8 cellular contexts compared by ENCODE assay signal in genomic region chr17:44071198-44071520, GRCh38. TPM values are rescaled to one million over a fixed set of nuclear protein-coding genes. Genes with fewer than 3 reads are reported as not detected.
DNase-seq lines count a peak whose midpoint lies in the region; ATAC-seq and TF ChIP-seq lines count a peak whose summit lies in the region.

No MANE protein-coding gene starts in this region.

- H3K4me2 ChIP-seq in PC-3 (ENCODE audit: low read length), result peak overlapping the region; percentile 88
- peak overlapping the region; percentile 65 for H3K4me2 ChIP-seq in trophoblast cell (ENCODE audit: low read length)

- no peaks in the 10 kb centered on the region for H3K27me3 Mint-ChIP-seq in endodermal cell (ENCODE audit: insufficient read depth)

- no peaks in the 10 kb centered on the region for H3K9me3 Mint-ChIP-seq in endodermal cell

- H3K18ac ChIP-seq in trophoblast cell (ENCODE audit: low read length), result peak overlapping the region; percentile 84

- H3K27me3 ChIP-seq in PC-3 (ENCODE audit: low read length) (no peaks in the 10 kb centered on the region), endodermal cell (ENCODE audit: control insufficient read depth, insufficient read depth, low read length, poor library complexity, severe bottlenecking) (no peaks in the 10 kb centered on the region), trophoblast cell (ENCODE audit: insufficient read depth, low read length) (no peaks in the 10 kb centered on the region)

- intact Hi-C loops in PC-3 (cut with micrococcal nuclease), result loop anchor here (2.0 to 10.0 kb wide), 2 partner anchors 68 to 114 kb away; partner anchors contain the start of gene TMUB2

- peak overlapping the region; percentile 70 for H3K4me3 ChIP-seq in PC-3 (ENCODE audit: low read length)
- peak overlapping the region; percentile 83 for H3K4me3 ChIP-seq in endodermal cell (ENCODE audit: low read length)
- H3K4me3 ChIP-seq in trophoblast cell (ENCODE audit: low read depth, low read length), result peak overlapping the region; percentile 70

- POLR2A ChIA-PET in PC-3 (lab: Charles Lee; ENCODE audit: unreplicated experiment), result interaction anchor here (0.6 kb wide), 1 partner anchor 39 kb away, joined by 4 read pairs; no protein-coding TSS in a partner anchor
- POLR2A ChIA-PET in GM10248 (lab: Yijun Ruan, JAX), result interaction anchor here (0.9 kb wide), 1 partner anchor 16 kb away, joined by 3 read pairs; no protein-coding TSS in a partner anchor

- WGBS in endodermal cell (ENCODE audit: insufficient coverage in 1 of 2, insufficient read length in 1 of 2), 2 experiments, result 0 to 1% methylated on average over 2 to 3 of the region's 3 CpGs
- WGBS in trophoblast cell (ENCODE audit: extremely low coverage, insufficient coverage, insufficient read length), result no CpG with 5 or more reads among the region's 3 CpGs

- CTCF ChIA-PET in PC-3 (lab: Charles Lee) (interaction anchor here (0.8 kb wide), 1 partner anchor 45 kb away, joined by 3 read pairs; no protein-coding TSS in a partner anchor), GM10248 (lab: Yijun Ruan, JAX) (interaction anchor here (0.8 to 1.2 kb wide), 2 partner anchors 14 to 58 kb away, joined by 3 read pairs; no protein-coding TSS in a partner anchor)

- no peaks in the 10 kb centered on the region for H4K20me1 ChIP-seq in PC-3 (ENCODE audit: low read length)

- peaks cover 26% of the 10 kb centered on the region for H3K4me1 ChIP-seq in PC-3 (ENCODE audit: insufficient read depth, low read length)
- H3K4me1 ChIP-seq in endodermal cell (ENCODE audit: control insufficient read depth, insufficient read depth, low read length), result peaks cover 3% of the 10 kb centered on the region
- H3K4me1 ChIP-seq in trophoblast cell (ENCODE audit: control insufficient read depth in 1 of 2, insufficient read depth in 2 of 2, low read length in 2 of 2), result peaks cover 4 to 6% of the 10 kb centered on the region in 2 experiments

- peak overlapping the region; percentile 80 for H4K12ac ChIP-seq in trophoblast cell (ENCODE audit: low read depth, low read length)

- peak overlapping the region; percentile 83 for H3K14ac ChIP-seq in trophoblast cell (ENCODE audit: low read length)

- H3K27ac ChIP-seq in PC-3 (ENCODE audit: low read length) (peak overlapping the region; percentile 85), endodermal cell (ENCODE audit: low read depth, low read length) (peak overlapping the region; percentile 92), trophoblast cell (ENCODE audit: low read depth, low read length) (peak overlapping the region; percentile 91)

- H3K9me3 ChIP-seq in PC-3 (ENCODE audit: low read length), result no peaks in the 10 kb centered on the region
- H3K9me3 ChIP-seq in endodermal cell (ENCODE audit: control insufficient read depth, low read length), result no peaks in the 10 kb centered on the region
- no peaks in the 10 kb centered on the region for H3K9me3 ChIP-seq in trophoblast cell (ENCODE audit: insufficient read depth, low read depth, low read length)

- peak overlapping the region; percentile 8 for H2AK5ac ChIP-seq in trophoblast cell (ENCODE audit: low read length)

- H3K4ac ChIP-seq in trophoblast cell (ENCODE audit: low read depth, low read length), result peak overlapping the region; percentile 18

- peak overlapping the region; percentile 93 for H3K27ac Mint-ChIP-seq in endodermal cell

- ATAC-seq in GM18873 (IDR thresholded peaks at IDR 0.05; ENCODE audit: low FRiP score, unreplicated experiment) (peak; percentile 11), PC-3 (no peak), GM18909 (IDR thresholded peaks at IDR 0.05; ENCODE audit: poor library complexity, unreplicated experiment) (no peak)

- no peak overlapping the region for H3K23ac ChIP-seq in trophoblast cell (ENCODE audit: low read length)

- BruUV-seq in PC-3 (replicated peaks; lab: Mats Ljungman, UMichigan), result no TSS peak

- peak overlapping the region; percentile 94 for H4K91ac ChIP-seq in trophoblast cell (ENCODE audit: low read depth, low read length)

- H2BK120ac ChIP-seq in trophoblast cell (ENCODE audit: insufficient read depth, low read length, poor library complexity), result peak overlapping the region; percentile 60

- peaks cover 40% of the 10 kb centered on the region for H3K79me2 ChIP-seq in PC-3 (ENCODE audit: low read length)
- peaks cover 6% of the 10 kb centered on the region for H3K79me2 ChIP-seq in trophoblast cell (ENCODE audit: control insufficient read depth, insufficient read depth, low read length, poor library complexity)

- peak overlapping the region; percentile 74 for H2AFZ ChIP-seq in PC-3 (ENCODE audit: low read length)
- H2AFZ ChIP-seq in trophoblast cell (ENCODE audit: insufficient read depth, low read length, poor library complexity), result peak overlapping the region; percentile 46

- no peak for TF ChIP-seq CTCF in PC-3 (conservative IDR thresholded peaks at IDR 0.05; ENCODE audit: low read depth, low read length)
- no peak for TF ChIP-seq CTCF in endodermal cell (conservative IDR thresholded peaks at IDR 0.05)
- TF ChIP-seq CTCF in GM10248 (IDR thresholded peaks at IDR 0.05; ENCODE audit: control extremely low read depth, extremely low read depth, low read depth, missing control alignments), result no peak

- peak overlapping the region; percentile 87 for H3K4me3 Mint-ChIP-seq in endodermal cell

- no peaks in the 10 kb centered on the region for H3F3A ChIP-seq in PC-3 (ENCODE audit: low read length, unreplicated experiment)

- H3K9me2 ChIP-seq in PC-3 (replicated peaks; ENCODE audit: low read length), result no peaks in the 10 kb centered on the region

- peak overlapping the region; percentile 34 for H2BK12ac ChIP-seq in trophoblast cell (ENCODE audit: low read length)

- DNase-seq in PC-3, result no peak
- no peak for DNase-seq in endodermal cell
- no peak for DNase-seq in trophoblast cell
- DNase-seq in glomerular visceral epithelial cell (ENCODE audit: extremely low spot score), result no peak
- DNase-seq in cerebellum (ENCODE audit: low spot score), result no peak
- no peak for DNase-seq in GM10248 (ENCODE audit: extremely low spot score)

- H3K79me1 ChIP-seq in trophoblast cell (ENCODE audit: low read length), result peaks cover 12% of the 10 kb centered on the region

- H3K9ac ChIP-seq in PC-3 (ENCODE audit: low read length) (peak overlapping the region; percentile 84), endodermal cell (ENCODE audit: extremely low read depth, low read length, poor library complexity, severe bottlenecking) (peak overlapping the region; percentile 72), trophoblast cell (ENCODE audit: low read length) (peak overlapping the region; percentile 90)

- peaks cover 17% of the 10 kb centered on the region for H3K36me3 Mint-ChIP-seq in endodermal cell (ENCODE audit: low read depth)

- peaks cover 9% of the 10 kb centered on the region for H3K36me3 ChIP-seq in PC-3 (ENCODE audit: low read depth, low read length)
- H3K36me3 ChIP-seq in endodermal cell (ENCODE audit: control insufficient read depth, insufficient read depth, low read length), result peaks cover 11% of the 10 kb centered on the region
- peaks cover 20 to 24% of the 10 kb centered on the region in 2 experiments for H3K36me3 ChIP-seq in trophoblast cell (ENCODE audit: control insufficient read depth in 1 of 2, insufficient read depth in 2 of 2, low read length in 2 of 2)

- peak overlapping the region; percentile 97 for H4K8ac ChIP-seq in trophoblast cell (ENCODE audit: low read depth, low read length)

- H2BK5ac ChIP-seq in trophoblast cell (ENCODE audit: low read depth, low read length, poor library complexity), result peak overlapping the region; percentile 68

- peaks cover 5% of the 10 kb centered on the region for H3K4me1 Mint-ChIP-seq in endodermal cell

RNA-seq across cellular contexts. Expression of gene G6PC3, which starts 0.6 kb away (rescaled TPM):
- total RNA-seq in PC-3 (2014; rRNA removed), result 60.1 and 69.5 TPM in 2 replicates
- 100 to 1,000 TPM in 1 of 2 donors, 10 to 100 TPM in 1; 88.8 to 129 TPM for total RNA-seq in endodermal cell
- 107 TPM for polyA plus RNA-seq in endodermal cell (2013, experiment 1 of 2)
- 101 TPM for polyA plus RNA-seq in endodermal cell (2013, experiment 2 of 2)
- polyA plus RNA-seq in trophoblast cell (2013), result 85.9 and 89.3 TPM in 2 replicates
- 18.0 TPM for total RNA-seq in cerebellum

RNA-seq across cellular contexts. Expression of gene LSM12, which starts 4.7 kb away (rescaled TPM):
- total RNA-seq in PC-3 (2014; rRNA removed) (118 and 123 TPM in 2 replicates), endodermal cell (100 to 1,000 TPM in 1 of 2 donors, 10 to 100 TPM in 1; 97.7 to 102 TPM), cerebellum (18.1 TPM)
- polyA plus RNA-seq in endodermal cell (2013, experiment 1 of 2), result 59.9 TPM
- 53.1 TPM for polyA plus RNA-seq in endodermal cell (2013, experiment 2 of 2)
- polyA plus RNA-seq in trophoblast cell (2013), result 86.9 and 92.3 TPM in 2 replicates

RNA-seq across cellular contexts. Expression of gene HDAC5, which starts 52.3 kb away (rescaled TPM):
- total RNA-seq in PC-3 (2014; rRNA removed), result 39.1 and 47.1 TPM in 2 replicates
- total RNA-seq in endodermal cell, result 10 to 100 TPM; 36.9 to 64.6 TPM
- polyA plus RNA-seq in endodermal cell (2013, experiment 1 of 2), result 55.7 TPM
- polyA plus RNA-seq in endodermal cell (2013, experiment 2 of 2), result 57.7 TPM
- 53.7 and 54.1 TPM in 2 replicates for polyA plus RNA-seq in trophoblast cell (2013)
- total RNA-seq in cerebellum, result 42.6 TPM

RNA-seq across cellular contexts. Expression of gene TMEM101, which starts 56.4 kb away (rescaled TPM):
- total RNA-seq in PC-3 (2014; rRNA removed) (75.5 and 85.8 TPM in 2 replicates), endodermal cell (10 to 100 TPM; 27.2 to 27.7 TPM), cerebellum (25.2 TPM)
- 33.9 TPM for polyA plus RNA-seq in endodermal cell (2013, experiment 1 of 2)
- polyA plus RNA-seq in endodermal cell (2013, experiment 2 of 2), result 27.7 TPM
- 18.6 and 19.3 TPM in 2 replicates for polyA plus RNA-seq in trophoblast cell (2013)
